ENCODE assay signal across 8 cellular contexts in the genomic region with DNA sequence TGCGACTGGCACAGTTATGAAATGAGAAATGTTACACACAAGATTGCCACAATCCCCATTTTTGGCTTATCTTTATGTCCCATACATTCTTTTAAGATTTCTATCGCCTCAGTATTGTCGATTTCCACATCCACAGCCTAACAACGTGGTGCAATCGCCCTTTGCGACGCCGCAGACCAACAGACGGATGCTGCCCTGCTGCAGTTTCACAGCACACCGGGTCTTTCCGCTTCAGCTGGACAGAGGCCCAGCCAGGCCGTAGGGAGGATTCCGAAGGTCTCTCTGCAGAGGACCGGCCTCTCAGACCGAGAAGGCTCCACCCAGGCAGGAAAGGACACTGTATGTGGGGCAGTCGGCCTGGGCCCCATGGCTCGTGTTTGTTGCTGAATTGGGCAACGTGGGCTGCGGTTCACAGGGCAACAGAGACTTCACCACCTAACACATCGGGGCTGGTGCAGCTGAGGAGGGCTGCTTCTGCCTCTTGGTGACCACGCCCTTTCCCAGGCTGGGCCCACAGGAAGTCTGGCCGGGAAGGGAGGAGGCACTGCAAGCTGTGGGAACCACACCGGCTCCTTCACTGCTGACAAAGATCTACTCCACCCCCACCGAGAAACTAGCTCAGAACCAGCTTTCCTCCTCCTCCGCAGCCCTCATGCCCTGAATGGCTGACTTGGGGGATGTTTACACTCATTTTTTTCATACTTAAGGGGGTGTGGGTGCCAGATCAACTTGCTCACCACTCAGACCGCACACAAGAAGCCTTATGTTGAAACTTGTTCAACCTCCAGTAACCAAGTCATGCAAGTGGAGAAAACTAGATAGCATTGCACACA. TPM values are rescaled to one million over a fixed set of nuclear protein-coding genes. Genes with fewer than 3 reads are reported as not detected.
DNase-seq lines count a peak whose midpoint lies in the region; ATAC-seq and TF ChIP-seq lines count a peak whose summit lies in the region.

No MANE protein-coding gene starts in this region.

- no peaks in the 10 kb centered on the region for H3K9me3 ChIP-seq in NT2/D1 (ENCODE audit: insufficient read depth, low read length)
- H3K9me3 ChIP-seq in mucosa of descending colon = no peaks in the 10 kb centered on the region

- H3K4me1 ChIP-seq in NT2/D1 (ENCODE audit: insufficient read depth, insufficient read length) = no peaks in the 10 kb centered on the region
- H3K4me1 ChIP-seq in mucosa of descending colon (ENCODE audit: low read depth) = peaks cover 7% of the 10 kb centered on the region

- H3K36me3 ChIP-seq in NT2/D1 (ENCODE audit: insufficient read depth, insufficient read length, low read length) (no peaks in the 10 kb centered on the region), mucosa of descending colon (ENCODE audit: low read depth) (no peaks in the 10 kb centered on the region)

- TF ChIP-seq CTCF in mucosa of descending colon (IDR thresholded peaks at IDR 0.05) = no peak

- H3K27ac ChIP-seq in epithelial cell of prostate = peak overlapping the region; percentile 77

- H3K9ac ChIP-seq in NT2/D1 (ENCODE audit: insufficient read length, low read depth) = peak overlapping the region; percentile 67

- DNase-seq in A172 (ENCODE audit: low spot score) (peak; percentile 97), NT2/D1 (ENCODE audit: low read depth, low spot score) (peak; percentile 87), epithelial cell of prostate (ENCODE audit: low read depth, low spot score) (peak; percentile 95), mucosa of descending colon (peak; percentile 90 to 96 (median 92))
- DNase-seq in activated CD8-positive, alpha-beta memory T cell treated with anti-CD3 and anti-CD28 coated beads, Interleukin-2, amount 50 U/mL, for 4 hours = peak; percentile 69
- peak; percentile 81 to 82 for DNase-seq in stimulated activated CD8-positive, alpha-beta memory T cell treated with anti-CD3 and anti-CD28 coated beads, Interleukin-2, amount 100 ng/mL, for 48 hours (ENCODE audit: low read depth in 2 of 2)

- ATAC-seq in GM18861 (IDR thresholded peaks at IDR 0.05; ENCODE audit: unreplicated experiment) (peak; percentile 72), HG03060 (IDR thresholded peaks at IDR 0.05; ENCODE audit: low read depth, unreplicated experiment) (peak; percentile 76), mucosa of descending colon (peak; percentile 97)

- no peaks in the 10 kb centered on the region for H3K27me3 ChIP-seq in NT2/D1 (ENCODE audit: insufficient read depth, insufficient read length)

- peak overlapping the region; percentile 38 for H3K4me3 ChIP-seq in NT2/D1 (ENCODE audit: insufficient read length, low read depth)
- no peak overlapping the region for H3K4me3 ChIP-seq in mucosa of descending colon

- intact Hi-C loops in mucosa of descending colon (cut with DNase I, micrococcal nuclease) = no loop called here

RNA-seq across cellular contexts. Expression of a gene that starts 32.9 kb away (rescaled TPM):
- total RNA-seq in A172 (2014; rRNA removed; shearing (Covaris generic)) = 15.2 and 23.0 TPM in 2 replicates
- 10 to 100 TPM in 2 of 3 donors, 1 to 10 TPM in 1; 7.1 to 70.9 (median 11.5) TPM for total RNA-seq in mucosa of descending colon
